In genomic region chr7:107172318-107173032, GRCh38 we compare ENCODE assay signal across 14 cellular contexts. TPM values are rescaled to one million over a fixed set of nuclear protein-coding genes. Genes with fewer than 3 reads are reported as not detected.
A peak's percentile ranks its signal among the peaks of the same experiment; 100 is the strongest.
DNase-seq lines count a peak whose midpoint lies in the region; ATAC-seq, FAIRE-seq and TF ChIP-seq lines count a peak whose summit lies in the region.
"Had no signal": no experiment of that assay in that cellular context is flagged by ENCODE, and none has a peak within 500 bp of the region (broad histone marks: within the 10 kb centered on the region; RNA-seq: fewer than 3 reads in every experiment).

No MANE protein-coding gene starts in this region.

- H2BK120ac ChIP-seq in H1 (replicated peaks; ENCODE audit: low read depth, low read length): no peak overlapping the region

- no peak overlapping the region; the same call in 1 of the 2 replicates for H3K27ac ChIP-seq in OCI-LY3 (ENCODE audit: low read length)
- H3K27ac ChIP-seq in H1 (ENCODE audit: low read depth, low read length): no peak overlapping the region
- H3K27ac ChIP-seq: upper lobe of right lung had no signal

- no peaks in the 10 kb centered on the region for H3K9me3 Mint-ChIP-seq in activated T-cell treated with anti-CD3 and anti-CD28 coated beads, Interleukin-2, amount 50 U/mL, for 24 hours
- no peaks in the 10 kb centered on the region for H3K9me3 Mint-ChIP-seq in activated T-cell treated with anti-CD3 and anti-CD28 coated beads, Interleukin-2, amount 50 U/mL, for 4 hours
- H3K9me3 Mint-ChIP-seq in stimulated activated effector memory CD8-positive, alpha-beta T cell treated with anti-CD3 and anti-CD28 coated beads, Interleukin-12 subunit alpha, Interleukin-12 subunit beta, amount 100 ng/mL, for 72 hours: no peaks in the 10 kb centered on the region

- no peak for TF ChIP-seq CTCF in OCI-LY3 (IDR thresholded peaks at IDR 0.05; ENCODE audit: low read depth, low read length)
- TF ChIP-seq CTCF in H1 (IDR thresholded peaks at IDR 0.05; ENCODE audit: control extremely low read depth in 1 of 3, insufficient read depth in 1 of 3, low read depth in 1 of 3, low read length in 3 of 3): no peak

- no peak for FAIRE-seq in H1 (lab: Jason Lieb, UNC)
- FAIRE-seq: astrocyte had no signal

- no peak overlapping the region for H2AK5ac ChIP-seq in H1 (ENCODE audit: low read depth, low read length)

- H3K9me3 ChIP-seq in OCI-LY3 (ENCODE audit: insufficient read depth, low read length): no peaks in the 10 kb centered on the region
- no peaks in the 10 kb centered on the region for H3K9me3 ChIP-seq in H1 (ENCODE audit: insufficient read depth in 2 of 2, low read depth in 1 of 2, low read length in 1 of 2)
- H3K9me3 ChIP-seq: upper lobe of right lung had no signal

- H3K79me2 ChIP-seq in OCI-LY3 (ENCODE audit: low read length): peaks cover 74% of the 10 kb centered on the region
- H3K79me2 ChIP-seq in H1 (ENCODE audit: control insufficient read depth in 1 of 2, insufficient read depth in 2 of 2, low read length in 2 of 2): peaks cover 6 to 73% of the 10 kb centered on the region in 2 experiments

- peaks cover 4% of the 10 kb centered on the region for H3K23me2 ChIP-seq in H1 (ENCODE audit: low read depth, low read length)

- H3K4ac ChIP-seq in H1 (replicated peaks; ENCODE audit: insufficient read length, low read depth, low read length): no peak overlapping the region

- peaks cover 5% of the 10 kb centered on the region for H3K36me3 ChIP-seq in OCI-LY3 (replicated peaks; ENCODE audit: low read depth, low read length)
- H3K36me3 ChIP-seq in H1 (ENCODE audit: control insufficient read depth in 2 of 4, insufficient read depth in 4 of 4, low read length in 3 of 4): no peaks in the 10 kb centered on the region; a peak in 1 of 8 replicates

- no peak overlapping the region for H2BK5ac ChIP-seq in H1 (ENCODE audit: low read depth, low read length)

- POLR2A ChIA-PET in H1 (lab: Charles Lee; ENCODE audit: partially characterized antibody): interaction anchor here (0.6 to 0.8 kb wide), 2 partner anchors 11 to 559 kb away, joined by 3 to 4 read pairs; no protein-coding TSS in a partner anchor

- no peaks in the 10 kb centered on the region for H3K27me3 Mint-ChIP-seq in activated T-cell treated with anti-CD3 and anti-CD28 coated beads, Interleukin-2, amount 50 U/mL, for 24 hours
- H3K27me3 Mint-ChIP-seq in activated T-cell treated with anti-CD3 and anti-CD28 coated beads, Interleukin-2, amount 50 U/mL, for 4 hours (ENCODE audit: low read depth): no peaks in the 10 kb centered on the region

- no peak overlapping the region for H2BK20ac ChIP-seq in H1 (ENCODE audit: low read length)

- peak overlapping the region; percentile 58 for H3K4me2 ChIP-seq in OCI-LY3 (ENCODE audit: low read length)
- no peak overlapping the region; a peak in 1 of 4 replicates for H3K4me2 ChIP-seq in H1 (ENCODE audit: insufficient read depth in 1 of 2, low read depth in 2 of 2, low read length in 2 of 2)

- H3K18ac ChIP-seq in H1 (ENCODE audit: extremely low read depth, low read length): no peak overlapping the region

- H3K9ac ChIP-seq in OCI-LY3 (ENCODE audit: low read length): 0 out of 2 replicates have a peak overlapping the region, but pooled peaks have one; percentile 18
- H3K9ac ChIP-seq in H1 (replicated peaks in 1 of 4; ENCODE audit: extremely low read depth in 1 of 4, low read depth in 3 of 4, low read length in 3 of 4): no peak overlapping the region

- H3K4me3 ChIP-seq in OCI-LY3 (ENCODE audit: low read length) (peak overlapping the region; percentile 20; the same call in 1 of the 2 replicates), H1 (ENCODE audit: extremely low read depth in 1 of 4, insufficient read depth in 2 of 4, low read depth in 3 of 4, low read length in 4 of 4) (no peak overlapping the region)
- H3K4me3 ChIP-seq: upper lobe of right lung had no signal

- H4K5ac ChIP-seq in H1 (ENCODE audit: insufficient read length, low read depth, low read length): no peak overlapping the region

- no peak for DNase-seq in activated T-cell treated with anti-CD3 and anti-CD28 coated beads, Interleukin-2, amount 50 U/mL, for 24 hours
- DNase-seq in activated T-cell treated with anti-CD3 and anti-CD28 coated beads, Interleukin-2, amount 50 U/mL, for 4 hours: no peak
- no peak for DNase-seq in H1 (ENCODE audit: low read depth in 1 of 2, low spot score in 2 of 2)
- no peak for DNase-seq in stimulated activated effector memory CD8-positive, alpha-beta T cell treated with anti-CD3 and anti-CD28 coated beads, Interleukin-12 subunit alpha, Interleukin-12 subunit beta, amount 100 ng/mL, for 72 hours (ENCODE audit: low spot score in 2 of 2)
- DNase-seq in NCI-H226: no peak
- no peak for DNase-seq in NCI-H2227 (lab: John Stamatoyannopoulos, UW; ENCODE audit: unreplicated experiment)
- DNase-seq in NCI-H748 (lab: John Stamatoyannopoulos, UW; ENCODE audit: unreplicated experiment): no peak
- DNase-seq: NCI-H1694; NCI-H69; SHP77; stimulated activated CD4-positive, alpha-beta T cell treated with anti-CD3 and anti-CD28 coated beads, Interleukin-15, amount 100 ng/mL, for 24 hours; upper lobe of right lung had no signal

- H2AFZ ChIP-seq in OCI-LY3 (ENCODE audit: low read depth, low read length) (no peak overlapping the region), H1 (ENCODE audit: low read length) (no peak overlapping the region)

- ATAC-seq in activated T-cell treated with anti-CD3 and anti-CD28 coated beads, Interleukin-2, amount 50 U/mL, for 4 hours: no peak
- no peak for ATAC-seq in stimulated activated effector memory CD8-positive, alpha-beta T cell treated with anti-CD3 and anti-CD28 coated beads, Interleukin-12 subunit alpha, Interleukin-12 subunit beta, amount 100 ng/mL, for 72 hours
- ATAC-seq: upper lobe of right lung had no signal

- peaks cover 57% of the 10 kb centered on the region for H4K20me1 ChIP-seq in OCI-LY3 (ENCODE audit: insufficient read depth, low read length)
- no peaks in the 10 kb centered on the region for H4K20me1 ChIP-seq in H1 (replicated peaks in 1 of 2; ENCODE audit: control insufficient read depth in 1 of 2, insufficient read depth in 2 of 2, low read length in 2 of 2)

- peaks cover 64% of the 10 kb centered on the region for H3K4me1 Mint-ChIP-seq in activated T-cell treated with anti-CD3 and anti-CD28 coated beads, Interleukin-2, amount 50 U/mL, for 24 hours (ENCODE audit: low read depth)
- peaks cover 66% of the 10 kb centered on the region for H3K4me1 Mint-ChIP-seq in activated T-cell treated with anti-CD3 and anti-CD28 coated beads, Interleukin-2, amount 50 U/mL, for 4 hours (ENCODE audit: low read depth)
- H3K4me1 Mint-ChIP-seq in stimulated activated effector memory CD8-positive, alpha-beta T cell treated with anti-CD3 and anti-CD28 coated beads, Interleukin-12 subunit alpha, Interleukin-12 subunit beta, amount 100 ng/mL, for 72 hours: peaks cover 58% of the 10 kb centered on the region

- peak overlapping the region; percentile 93 for H3K27ac Mint-ChIP-seq in activated T-cell treated with anti-CD3 and anti-CD28 coated beads, Interleukin-2, amount 50 U/mL, for 24 hours
- peak overlapping the region; percentile 21 for H3K27ac Mint-ChIP-seq in stimulated activated effector memory CD8-positive, alpha-beta T cell treated with anti-CD3 and anti-CD28 coated beads, Interleukin-12 subunit alpha, Interleukin-12 subunit beta, amount 100 ng/mL, for 72 hours

- no peak overlapping the region for H4K8ac ChIP-seq in H1 (ENCODE audit: extremely low read depth, insufficient read depth, low read length)

- no peak overlapping the region for H2BK12ac ChIP-seq in H1 (ENCODE audit: low read depth, low read length)

- no peaks in the 10 kb centered on the region for H3K79me1 ChIP-seq in H1 (ENCODE audit: low read depth, low read length)

- peaks cover 34% of the 10 kb centered on the region for H3K4me1 ChIP-seq in OCI-LY3 (ENCODE audit: low read length)
- H3K4me1 ChIP-seq in H1 (replicated peaks in 1 of 4; ENCODE audit: control insufficient read depth in 3 of 4, insufficient read depth in 4 of 4, low read length in 3 of 4): peaks cover 2 to 8% (median 6%) of the 10 kb centered on the region in 4 experiments; a peak in 4 of 7 replicates

- 82% methylated on average over 3 of the region's 3 CpGs; no CpG with 5 or more reads in 1 of the 2 experiments for WGBS in H1 (ENCODE audit: extremely low coverage in 1 of 2, insufficient coverage in 1 of 2, insufficient read length in 1 of 2, insufficient replicate concordance in 2 of 2, low coverage in 1 of 2, low lambda C conversion rate in 2 of 2, missing lambda C conversion rate in 1 of 2), 2 experiments

- no peak for TF ChIP-seq POLR2A in H1 (IDR thresholded peaks at IDR 0.05; ENCODE audit: control extremely low read depth in 1 of 2, low read depth in 2 of 2, low read length in 2 of 2)

- no peak overlapping the region for H3K56ac ChIP-seq in H1 (replicated peaks; ENCODE audit: insufficient read length, low read depth, low read length)

- H3K23ac ChIP-seq in H1 (ENCODE audit: insufficient read length): no peak overlapping the region

- peaks cover 16% of the 10 kb centered on the region for H3K36me3 Mint-ChIP-seq in activated T-cell treated with anti-CD3 and anti-CD28 coated beads, Interleukin-2, amount 50 U/mL, for 24 hours (ENCODE audit: low read depth)
- H3K36me3 Mint-ChIP-seq in activated T-cell treated with anti-CD3 and anti-CD28 coated beads, Interleukin-2, amount 50 U/mL, for 4 hours (ENCODE audit: insufficient read depth): peaks cover 7% of the 10 kb centered on the region
- peaks cover 69% of the 10 kb centered on the region for H3K36me3 Mint-ChIP-seq in stimulated activated effector memory CD8-positive, alpha-beta T cell treated with anti-CD3 and anti-CD28 coated beads, Interleukin-12 subunit alpha, Interleukin-12 subunit beta, amount 100 ng/mL, for 72 hours

- TF ChIP-seq EP300 in H1 (IDR thresholded peaks at IDR 0.05; ENCODE audit: borderline replicate concordance in 1 of 2, low read depth in 2 of 2, low read length in 2 of 2): no peak

- no peaks in the 10 kb centered on the region for H3K27me3 ChIP-seq in OCI-LY3 (ENCODE audit: low read depth, low read length)
- no peaks in the 10 kb centered on the region for H3K27me3 ChIP-seq in H1 (replicated peaks in 1 of 4; ENCODE audit: control insufficient read depth in 3 of 4, extremely low read depth in 1 of 4, insufficient read depth in 3 of 4, low read length in 3 of 4)
- H3K27me3 ChIP-seq: upper lobe of right lung had no signal

- TF ChIP-seq RAD21 in H1 (IDR thresholded peaks at IDR 0.05 in 1 of 2, conservative IDR thresholded peaks at IDR 0.05 in 1 of 2; ENCODE audit: low read depth in 2 of 2, low read length in 2 of 2): no peak

- peak overlapping the region; percentile 49 for H3K4me3 Mint-ChIP-seq in activated T-cell treated with anti-CD3 and anti-CD28 coated beads, Interleukin-2, amount 50 U/mL, for 24 hours
- H3K4me3 Mint-ChIP-seq in activated T-cell treated with anti-CD3 and anti-CD28 coated beads, Interleukin-2, amount 50 U/mL, for 4 hours: no peak overlapping the region
- peak overlapping the region; percentile 59 for H3K4me3 Mint-ChIP-seq in stimulated activated effector memory CD8-positive, alpha-beta T cell treated with anti-CD3 and anti-CD28 coated beads, Interleukin-12 subunit alpha, Interleukin-12 subunit beta, amount 100 ng/mL, for 72 hours

- no peak overlapping the region for H4K91ac ChIP-seq in H1 (replicated peaks; ENCODE audit: insufficient read length, low read length)

- no peak overlapping the region for H2BK15ac ChIP-seq in H1 (ENCODE audit: low read length)

- CTCF ChIA-PET in H1 (lab: Charles Lee; ENCODE audit: partially characterized antibody): interaction anchor here (1.0 kb wide), 1 partner anchor 25 kb away, joined by 3 read pairs; no protein-coding TSS in a partner anchor

- H3K14ac ChIP-seq in H1 (ENCODE audit: insufficient read length): no peak overlapping the region

RNA-seq across cellular contexts. Expression of gene HBP1, which starts 3.7 kb away (rescaled TPM):
- 10 to 100 TPM; 10.1 to 18.5 (median 16.2) TPM for total RNA-seq in activated T-cell treated with anti-CD3 and anti-CD28 coated beads, Interleukin-2, amount 50 U/mL, for 4 hours
- total RNA-seq in H1 (2021; fragmentation: NEBNext Ultra II Directional; extraction: Animal tissue kit (Norgen Biotek cat#: 25700)): 29.2 and 37.3 TPM in 2 replicates
- polyA plus RNA-seq in H1 (2011; rRNA removed): 17.2 and 28.9 TPM in 2 replicates
- polyA plus RNA-seq in H1 (2011; cell fraction: cytosol; rRNA removed): 29.0 TPM
- polyA plus RNA-seq in H1 (2011; cell fraction: nucleus; rRNA removed): 16.9 TPM
- 24.9 to 48.4 TPM (median 29.2 TPM) in 4 replicates for polyA plus RNA-seq in H1 (2012, experiment 1 of 2)
- 2.2 TPM for polyA plus RNA-seq in H1 (2012, experiment 2 of 2)
- 14.2 TPM for polyA plus RNA-seq in H1 (2013, experiment 1 of 2)
- 13.9 TPM for polyA plus RNA-seq in H1 (2013, experiment 2 of 2)
- 51.0 and 92.4 TPM in 2 replicates for polyA minus RNA-seq in H1 (2011; rRNA and poly(A)+ RNA removed)
- 16.5 TPM for polyA minus RNA-seq in H1 (2011; cell fraction: cytosol; rRNA and poly(A)+ RNA removed)
- 35.2 TPM for polyA minus RNA-seq in H1 (2011; cell fraction: nucleus; rRNA and poly(A)+ RNA removed)
